ENCODE assay signal across 10 cellular contexts in genomic region chr12:94648578-94648977, GRCh38. TPM values are rescaled to one million over a fixed set of nuclear protein-coding genes. Genes with fewer than 3 reads are reported as not detected.
A peak's percentile ranks its signal among the peaks of the same experiment; 100 is the strongest.
DNase-seq lines count a peak whose midpoint lies in the region; ATAC-seq and TF ChIP-seq lines count a peak whose summit lies in the region.
"Had no signal": no experiment of that assay in that cellular context is flagged by ENCODE, and none has a peak within 500 bp of the region (broad histone marks: within the 10 kb centered on the region; RNA-seq: fewer than 3 reads in every experiment).

No MANE protein-coding gene starts in this region.

- no peaks in the 10 kb centered on the region for H3K36me3 ChIP-seq in HUES48 (ENCODE audit: control insufficient read depth, insufficient read depth, low read length)
- H3K36me3 ChIP-seq in ascending aorta = no peaks in the 10 kb centered on the region

- TF ChIP-seq CTCF in ascending aorta (IDR thresholded peaks at IDR 0.05) = no peak

- H3K27ac Mint-ChIP-seq in stimulated activated effector memory CD8-positive, alpha-beta T cell treated with anti-CD3 and anti-CD28 coated beads, Interleukin-12 subunit alpha, Interleukin-12 subunit beta, amount 100 ng/mL, for 72 hours = no peak overlapping the region

- H3K9ac ChIP-seq in HUES48 (ENCODE audit: low read depth, low read length) = no peak overlapping the region

- no peaks in the 10 kb centered on the region for H3K9me3 ChIP-seq in HUES48 (ENCODE audit: control insufficient read depth, insufficient read depth, low read length)
- H3K9me3 ChIP-seq in ascending aorta = no peaks in the 10 kb centered on the region

- no peak for DNase-seq in ascending aorta (ENCODE audit: low spot score in 2 of 2)
- peak; percentile 23 for DNase-seq in kidney tubule cell (ENCODE audit: low spot score)
- no peak for DNase-seq in stimulated activated effector memory CD8-positive, alpha-beta T cell treated with anti-CD3 and anti-CD28 coated beads, Interleukin-12 subunit alpha, Interleukin-12 subunit beta, amount 100 ng/mL, for 72 hours (ENCODE audit: low spot score in 2 of 2)
- DNase-seq in SIG-M5 (lab: John Stamatoyannopoulos, UW) = no peak
- DNase-seq: activated effector memory CD4-positive, alpha-beta T cell treated with Interleukin-2 at 50 U/mL for 16 hours; DMS79 treated with DMSO at 0.1 percent for 48 hours; NCI-H146 had no signal

- H3K27ac ChIP-seq in HUES48 (ENCODE audit: low read depth, low read length) (no peak overlapping the region), ascending aorta (no peak overlapping the region)

- H3K4me3 ChIP-seq in HUES48 (ENCODE audit: low read depth, low read length) (peak overlapping the region; percentile 67; the same call in 1 of the 2 replicates), ascending aorta (peak overlapping the region; percentile 79 to 94)

- ATAC-seq in stimulated activated effector memory CD8-positive, alpha-beta T cell treated with anti-CD3 and anti-CD28 coated beads, Interleukin-12 subunit alpha, Interleukin-12 subunit beta, amount 100 ng/mL, for 72 hours = no peak
- ATAC-seq in GM19324 (IDR thresholded peaks at IDR 0.05; ENCODE audit: low FRiP score, unreplicated experiment) (no peak), GM18870 (IDR thresholded peaks at IDR 0.05; ENCODE audit: unreplicated experiment) (no peak)

- intact Hi-C loops in ascending aorta (cut with DNase I) = no loop called here

- peaks cover 7% of the 10 kb centered on the region for H3K4me1 ChIP-seq in HUES48 (ENCODE audit: control insufficient read depth, insufficient read depth, low read length)
- no peaks in the 10 kb centered on the region for H3K4me1 ChIP-seq in ascending aorta

- H3K27me3 ChIP-seq in HUES48 (ENCODE audit: control insufficient read depth, insufficient read depth, low read length) = peaks cover 26% of the 10 kb centered on the region
- H3K27me3 ChIP-seq in ascending aorta = no peaks in the 10 kb centered on the region

- H3K4me1 Mint-ChIP-seq in stimulated activated effector memory CD8-positive, alpha-beta T cell treated with anti-CD3 and anti-CD28 coated beads, Interleukin-12 subunit alpha, Interleukin-12 subunit beta, amount 100 ng/mL, for 72 hours = peaks cover 44% of the 10 kb centered on the region

- H3K36me3 Mint-ChIP-seq in stimulated activated effector memory CD8-positive, alpha-beta T cell treated with anti-CD3 and anti-CD28 coated beads, Interleukin-12 subunit alpha, Interleukin-12 subunit beta, amount 100 ng/mL, for 72 hours = no peaks in the 10 kb centered on the region

- H3K9me3 Mint-ChIP-seq in stimulated activated effector memory CD8-positive, alpha-beta T cell treated with anti-CD3 and anti-CD28 coated beads, Interleukin-12 subunit alpha, Interleukin-12 subunit beta, amount 100 ng/mL, for 72 hours = no peaks in the 10 kb centered on the region

- H3K4me3 Mint-ChIP-seq in stimulated activated effector memory CD8-positive, alpha-beta T cell treated with anti-CD3 and anti-CD28 coated beads, Interleukin-12 subunit alpha, Interleukin-12 subunit beta, amount 100 ng/mL, for 72 hours = peak overlapping the region; percentile 82

RNA-seq across cellular contexts. Expression of gene TMCC3, which starts 1.8 kb away (rescaled TPM):
- 11.0 TPM for total RNA-seq in ascending aorta
